17 cellular contexts compared by ENCODE assay signal in the genomic region with DNA sequence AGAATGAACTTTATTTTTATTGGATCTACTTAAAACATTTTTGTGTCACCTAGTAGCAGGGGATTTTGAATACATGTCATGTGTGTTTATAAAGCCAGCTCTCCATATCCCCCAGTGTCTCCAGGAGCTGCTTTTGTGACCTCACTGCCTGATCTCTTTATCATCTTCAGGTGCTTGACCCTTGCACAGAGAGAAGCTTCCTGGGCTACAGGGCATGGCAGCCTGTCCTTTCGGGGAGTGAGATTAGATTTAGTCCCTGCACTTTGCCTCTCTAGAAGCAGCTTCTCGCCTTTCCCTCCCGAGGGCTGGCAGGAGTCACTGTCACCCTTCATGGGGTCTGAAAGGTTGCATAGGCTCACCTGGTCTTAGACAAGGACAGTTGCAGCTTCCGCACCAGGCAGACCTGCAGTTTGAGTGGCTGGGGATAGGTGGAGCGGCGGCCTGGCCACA. TPM values are rescaled to one million over a fixed set of nuclear protein-coding genes. Genes with fewer than 3 reads are reported as not detected.
A peak's percentile ranks its signal among the peaks of the same experiment; 100 is the strongest.
DNase-seq lines count a peak whose midpoint lies in the region; ATAC-seq and TF ChIP-seq lines count a peak whose summit lies in the region.
"Had no signal": no experiment of that assay in that cellular context is flagged by ENCODE, and none has a peak within 500 bp of the region (broad histone marks: within the 10 kb centered on the region; RNA-seq: fewer than 3 reads in every experiment).

No MANE protein-coding gene starts in this region.

- H3K27me3 ChIP-seq in heart right ventricle (no peaks in the 10 kb centered on the region), right cardiac atrium (ENCODE audit: control insufficient read depth, insufficient read depth) (no peaks in the 10 kb centered on the region)
- H3K27me3 ChIP-seq: brain microvascular endothelial cell, heart left ventricle had no signal

- H3K4me3 ChIP-seq in heart right ventricle (no peak overlapping the region), right cardiac atrium (ENCODE audit: low read length) (no peak overlapping the region)
- H3K4me3 ChIP-seq: heart left ventricle had no signal

- H3K9me3 ChIP-seq in heart right ventricle: no peaks in the 10 kb centered on the region
- no peaks in the 10 kb centered on the region for H3K9me3 ChIP-seq in right cardiac atrium (ENCODE audit: control insufficient read depth, low read length)
- H3K9me3 ChIP-seq: heart left ventricle had no signal

- peak overlapping the region in 7 of 10 donors; percentile 25 to 98 (median 61) for H3K27ac ChIP-seq in heart right ventricle
- H3K27ac ChIP-seq in right cardiac atrium (ENCODE audit: low read length): no peak overlapping the region
- peak overlapping the region; percentile 19 for H3K27ac ChIP-seq in temporal lobe (ENCODE audit: low read depth, low read length)
- H3K27ac ChIP-seq: brain microvascular endothelial cell had no signal

- peak overlapping the region; percentile 70 for H3K27ac Mint-ChIP-seq in activated T-helper 2 cell treated with anti-CD3 and anti-CD28 coated beads, Interferon-gamma antibody, Interleukin-2, Interleukin-4, amounts not matched to agents 10 μg/mL and 5 μg/mL and 100 μg/mL, durations not matched to agents 14 hours and 24 hours and 36 hours
- H3K27ac Mint-ChIP-seq in activated CD8-positive, alpha-beta memory T cell treated with anti-CD3 and anti-CD28 coated beads, Interleukin-2, amount 10 ng/mL, durations not matched to agents 7 days and 5 days: no peak overlapping the region
- H3K27ac Mint-ChIP-seq: activated naive CD8-positive, alpha-beta T cell had no signal

- H3K27me3 Mint-ChIP-seq in activated T-helper 2 cell treated with anti-CD3 and anti-CD28 coated beads, Interferon-gamma antibody, Interleukin-2, Interleukin-4, amounts not matched to agents 10 μg/mL and 5 μg/mL and 100 μg/mL, durations not matched to agents 14 hours and 24 hours and 36 hours (ENCODE audit: low read depth): no peaks in the 10 kb centered on the region
- no peaks in the 10 kb centered on the region for H3K27me3 Mint-ChIP-seq in activated CD8-positive, alpha-beta memory T cell treated with anti-CD3 and anti-CD28 coated beads, Interleukin-2, amount 10 ng/mL, durations not matched to agents 7 days and 5 days
- H3K27me3 Mint-ChIP-seq: activated naive CD8-positive, alpha-beta T cell had no signal

- DNase-seq in heart right ventricle (no peak), right cardiac atrium (no peak), left colon (no peak)
- DNase-seq in activated T-helper 2 cell treated with anti-CD3 and anti-CD28 coated beads, Interferon-gamma antibody, Interleukin-2, Interleukin-4, amounts not matched to agents 10 μg/mL and 5 μg/mL and 100 μg/mL, durations not matched to agents 14 hours and 24 hours and 36 hours (ENCODE audit: low spot score): no peak
- no peak for DNase-seq in activated CD8-positive, alpha-beta memory T cell treated with anti-CD3 and anti-CD28 coated beads, Interleukin-2, amount 10 ng/mL, durations not matched to agents 7 days and 5 days
- DNase-seq: brain microvascular endothelial cell; COR-L47; effector memory CD4-positive, alpha-beta T cell; heart left ventricle; midbrain; NCI-H1930; NCI-H446; occipital lobe had no signal

- intact Hi-C loops in heart right ventricle (cut with DNase I) (loop anchor here in 8 of 10 donors (1.0 to 5.0 kb wide), 10 partner anchors 58 to 309 kb away; partner anchors contain the start of gene SOCS3 (in 4 of the 8)), right cardiac atrium (cut with DNase I) (loop anchor here (2.0 to 10.0 kb wide), 5 partner anchors 59 to 166 kb away; partner anchors contain the start of gene SOCS3 (in 3 of the 4)), left colon (cut with DNase I, micrococcal nuclease) (loop anchor here (5.0 kb wide), 3 partner anchors 59 to 134 kb away; partner anchors contain the start of gene SOCS3 (in 1 of the 2))
- intact Hi-C loops in activated T-helper 2 cell treated with anti-CD3 and anti-CD28 coated beads, Interferon-gamma antibody, Interleukin-2, Interleukin-4, amounts not matched to agents 10 μg/mL and 5 μg/mL and 100 μg/mL, durations not matched to agents 14 hours and 24 hours and 36 hours (cut with micrococcal nuclease): loop anchor here (5.0 kb wide), 1 partner anchor 134 kb away; no protein-coding TSS in a partner anchor

- H3K4me1 ChIP-seq in heart right ventricle (peaks cover 23 to 67% (median 57%) of the 10 kb centered on the region in 9 donors), right cardiac atrium (ENCODE audit: control insufficient read depth, insufficient read depth, low read length) (peaks cover 16% of the 10 kb centered on the region)

- WGBS in heart right ventricle, 2 donors: 83 to 95% methylated on average over 6 of the region's 6 CpGs
- WGBS in right cardiac atrium: 86% methylated on average over 6 of the region's 6 CpGs

- ATAC-seq in heart right ventricle (no peak), right cardiac atrium (no peak), left colon (peak; percentile 18), HG03442 (IDR thresholded peaks at IDR 0.05; ENCODE audit: unreplicated experiment) (no peak), GM18511 (IDR thresholded peaks at IDR 0.05; ENCODE audit: unreplicated experiment) (no peak)
- no peak for ATAC-seq in activated CD8-positive, alpha-beta memory T cell treated with anti-CD3 and anti-CD28 coated beads, Interleukin-2, amount 10 ng/mL, durations not matched to agents 7 days and 5 days

- H3K4me1 Mint-ChIP-seq in activated T-helper 2 cell treated with anti-CD3 and anti-CD28 coated beads, Interferon-gamma antibody, Interleukin-2, Interleukin-4, amounts not matched to agents 10 μg/mL and 5 μg/mL and 100 μg/mL, durations not matched to agents 14 hours and 24 hours and 36 hours (ENCODE audit: low read depth): peaks cover 24% of the 10 kb centered on the region
- peaks cover 30% of the 10 kb centered on the region for H3K4me1 Mint-ChIP-seq in activated CD8-positive, alpha-beta memory T cell treated with anti-CD3 and anti-CD28 coated beads, Interleukin-2, amount 10 ng/mL, durations not matched to agents 7 days and 5 days

- no peak for TF ChIP-seq CTCF in heart right ventricle (IDR thresholded peaks at IDR 0.05)

- no peaks in the 10 kb centered on the region for H3K9me3 Mint-ChIP-seq in activated T-helper 2 cell treated with anti-CD3 and anti-CD28 coated beads, Interferon-gamma antibody, Interleukin-2, Interleukin-4, amounts not matched to agents 10 μg/mL and 5 μg/mL and 100 μg/mL, durations not matched to agents 14 hours and 24 hours and 36 hours
- H3K9me3 Mint-ChIP-seq in activated CD8-positive, alpha-beta memory T cell treated with anti-CD3 and anti-CD28 coated beads, Interleukin-2, amount 10 ng/mL, durations not matched to agents 7 days and 5 days (ENCODE audit: low read depth): no peaks in the 10 kb centered on the region

- H3K36me3 Mint-ChIP-seq in activated T-helper 2 cell treated with anti-CD3 and anti-CD28 coated beads, Interferon-gamma antibody, Interleukin-2, Interleukin-4, amounts not matched to agents 10 μg/mL and 5 μg/mL and 100 μg/mL, durations not matched to agents 14 hours and 24 hours and 36 hours (ENCODE audit: low read depth): peaks cover 61% of the 10 kb centered on the region
- peaks cover 28% of the 10 kb centered on the region for H3K36me3 Mint-ChIP-seq in activated CD8-positive, alpha-beta memory T cell treated with anti-CD3 and anti-CD28 coated beads, Interleukin-2, amount 10 ng/mL, durations not matched to agents 7 days and 5 days

- H3K4me3 Mint-ChIP-seq in activated T-helper 2 cell treated with anti-CD3 and anti-CD28 coated beads, Interferon-gamma antibody, Interleukin-2, Interleukin-4, amounts not matched to agents 10 μg/mL and 5 μg/mL and 100 μg/mL, durations not matched to agents 14 hours and 24 hours and 36 hours (ENCODE audit: low read depth): no peak overlapping the region
- H3K4me3 Mint-ChIP-seq in activated CD8-positive, alpha-beta memory T cell treated with anti-CD3 and anti-CD28 coated beads, Interleukin-2, amount 10 ng/mL, durations not matched to agents 7 days and 5 days: no peak overlapping the region
- H3K4me3 Mint-ChIP-seq: activated naive CD8-positive, alpha-beta T cell had no signal

- H3K36me3 ChIP-seq in heart right ventricle: peaks cover 0 to 87% (median 30%) of the 10 kb centered on the region in 9 donors

- CTCF ChIA-PET in activated CD8-positive, alpha-beta memory T cell treated with anti-CD3 and anti-CD28 coated beads, Interleukin-2, amount 10 ng/mL, durations not matched to agents 7 days and 5 days (lab: Charles Lee): interaction anchor here (0.9 to 12.3 kb wide), 24 partner anchors 11 to 336 kb away, joined by 3 to 191 read pairs (median 6); partner anchors contain the start of gene SOCS3

RNA-seq across cellular contexts. Expression of gene PGS1, which starts 42.7 kb away (rescaled TPM):
- total RNA-seq in heart right ventricle (10 to 100 TPM; 14.7 to 28.4 (median 17.1) TPM), right cardiac atrium (10 to 100 TPM; 20.2 to 22.2 (median 20.8) TPM), left colon (10 to 100 TPM; 37.6 to 44.5 TPM), temporal lobe (26.8 TPM)
- polyA plus RNA-seq in heart right ventricle (10 to 100 TPM; 18.5 to 18.7 TPM), right cardiac atrium (13.9 TPM)
- total RNA-seq in activated T-helper 2 cell treated with anti-CD3 and anti-CD28 coated beads, Interferon-gamma antibody, Interleukin-2, Interleukin-4, amounts not matched to agents 10 μg/mL and 5 μg/mL and 100 μg/mL, durations not matched to agents 14 hours and 24 hours and 36 hours: 59.3 and 64.1 TPM in 2 replicates
- 10 to 100 TPM; 52.2 to 70.2 TPM for total RNA-seq in activated CD8-positive, alpha-beta memory T cell treated with anti-CD3 and anti-CD28 coated beads, Interleukin-2, amount 10 ng/mL, durations not matched to agents 7 days and 5 days
